In the genomic region with DNA sequence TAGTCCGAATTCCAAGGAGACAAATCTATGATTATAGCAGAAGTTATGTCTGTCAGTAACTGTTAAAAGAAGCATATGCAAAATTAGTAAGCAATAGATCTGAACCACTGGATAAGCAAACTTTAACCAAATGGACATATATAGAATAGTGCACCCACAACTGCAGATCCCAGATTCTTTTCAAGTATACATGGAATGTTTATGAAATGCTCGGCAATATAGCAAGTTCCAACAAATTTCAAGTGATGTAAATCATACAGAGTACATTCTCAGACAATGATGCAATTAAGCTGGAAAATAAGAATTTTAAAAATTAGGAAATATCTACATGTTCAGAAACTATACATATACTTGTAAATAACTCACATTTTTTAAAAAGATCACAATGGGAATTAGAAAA, we compare ENCODE assay signal across 16 cellular contexts. TPM values are rescaled to one million over a fixed set of nuclear protein-coding genes. Genes with fewer than 3 reads are reported as not detected.
DNase-seq lines count a peak whose midpoint lies in the region; ATAC-seq and TF ChIP-seq lines count a peak whose summit lies in the region.
"Had no signal": no experiment of that assay in that cellular context is flagged by ENCODE, and none has a peak within 500 bp of the region (broad histone marks: within the 10 kb centered on the region; RNA-seq: fewer than 3 reads in every experiment).

No MANE protein-coding gene starts in this region.

- peak; percentile 40 for DNase-seq in IMR-90
- DNase-seq in mammary epithelial cell = peak; percentile 61
- peak; percentile 65 for DNase-seq in fibroblast of villous mesenchyme (ENCODE audit: low read depth)
- DNase-seq in A172 (ENCODE audit: low spot score) = no peak
- no peak for DNase-seq in NCI-H82 treated with DMSO at 0.1 percent for 48 hours (lab: John Stamatoyannopoulos, UW; ENCODE audit: unreplicated experiment)
- DNase-seq in NCI-H1417 (lab: John Stamatoyannopoulos, UW) = no peak
- DNase-seq: DMS 273 treated with DMSO at 0.1 percent for 48 hours, Kasumi-1, NCI-H1417 treated with DMSO at 0.1 percent for 48 hours, NCI-H2029, NCI-H2171 treated with DMSO at 0.1 percent for 48 hours, NCI-H510A, Peyer's patch, SHP77 treated with DMSO at 0.1 percent for 48 hours had no signal

- no peak overlapping the region for H2AK9ac ChIP-seq in IMR-90 (replicated peaks; ENCODE audit: low read depth, low read length, poor library complexity)

- H3K14ac ChIP-seq in IMR-90 (replicated peaks; ENCODE audit: low read depth, low read length) = no peak overlapping the region

- BruUV-seq in IMR-90 (replicated peaks; lab: Mats Ljungman, UMichigan) (no TSS peak), mammary epithelial cell (replicated peaks; lab: Mats Ljungman, UMichigan) (no TSS peak)

- no peak overlapping the region for H3K23ac ChIP-seq in IMR-90 (ENCODE audit: low read depth, low read length)

- no peak overlapping the region for H4K5ac ChIP-seq in IMR-90 (ENCODE audit: low read depth, low read length)

- H3K56ac ChIP-seq in IMR-90 (ENCODE audit: extremely low read depth, insufficient read depth, low read length) = no peak overlapping the region

- H3K79me1 ChIP-seq in IMR-90 (ENCODE audit: low read depth in 1 of 2, low read length in 2 of 2) = no peaks in the 10 kb centered on the region

- H3K4ac ChIP-seq in IMR-90 (ENCODE audit: low read depth, low read length) = no peak overlapping the region

- CTCF ChIA-PET in IMR-90 (lab: Yijun Ruan, JAX) = no interaction called here
- CTCF ChIA-PET in mammary epithelial cell (lab: Charles Lee; ENCODE audit: low non-redundant PET) = interaction anchor here (0.7 kb wide), 1 partner anchor 38 kb away, joined by 4 read pairs; no protein-coding TSS in a partner anchor

- H2BK5ac ChIP-seq in IMR-90 (ENCODE audit: low read depth, low read length, poor library complexity, severe bottlenecking) = peak overlapping the region; percentile 67

- no peak overlapping the region for H2AK5ac ChIP-seq in IMR-90 (ENCODE audit: low read depth, low read length)

- H3K9me1 ChIP-seq in IMR-90 (ENCODE audit: insufficient read depth, low read length) = peaks cover 5% of the 10 kb centered on the region; the same call in 1 of the 2 replicates

- H3K27me3 ChIP-seq in IMR-90 (ENCODE audit: control insufficient read depth, insufficient read depth, low read length) = no peaks in the 10 kb centered on the region
- no peaks in the 10 kb centered on the region for H3K27me3 ChIP-seq in mammary epithelial cell (ENCODE audit: insufficient read depth, low read length)
- no peaks in the 10 kb centered on the region for H3K27me3 ChIP-seq in skeletal muscle satellite cell (ENCODE audit: control insufficient read depth, insufficient read depth, low read length)
- H3K27me3 ChIP-seq: BLaER1 treated with 17β-estradiol and CSF1 and Interleukin-3, amounts not matched to agents 10 nM and 100 nM; Peyer's patch had no signal

- intact Hi-C loops in IMR-90 (cut with micrococcal nuclease) (loop anchor here (1.0 kb wide), 1 partner anchor 17 kb away; no protein-coding TSS in a partner anchor), mammary epithelial cell (cut with micrococcal nuclease) (no loop called here)

- H4K20me1 ChIP-seq in IMR-90 (ENCODE audit: insufficient read depth, low read length) (no peaks in the 10 kb centered on the region), mammary epithelial cell (ENCODE audit: insufficient read depth, low read length) (no peaks in the 10 kb centered on the region)
- H4K20me1 ChIP-seq: BLaER1 treated with 17β-estradiol and CSF1 and Interleukin-3, amounts not matched to agents 10 nM and 100 nM had no signal

- no peak overlapping the region for H2BK120ac ChIP-seq in IMR-90 (ENCODE audit: low read depth, low read length)

- H2AFZ ChIP-seq in IMR-90 (replicated peaks; ENCODE audit: low read length, poor library complexity) (no peak overlapping the region), mammary epithelial cell (ENCODE audit: low read depth, low read length) (no peak overlapping the region)

- no peak overlapping the region for H3K4me3 ChIP-seq in IMR-90 (ENCODE audit: insufficient read depth, low read depth, low read length)
- peak overlapping the region in 1 of 3 experiments; percentile 5 for H3K4me3 ChIP-seq in mammary epithelial cell (replicated peaks in 1 of 3; ENCODE audit: insufficient read depth in 1 of 3, low read depth in 2 of 3, low read length in 3 of 3)
- H3K4me3 ChIP-seq in fibroblast of villous mesenchyme (ENCODE audit: low read depth, low read length) = no peak overlapping the region
- no peak overlapping the region for H3K4me3 ChIP-seq in skeletal muscle satellite cell (ENCODE audit: low read length)
- H3K4me3 ChIP-seq: BLaER1 treated with 17β-estradiol and CSF1 and Interleukin-3, amounts not matched to agents 10 nM and 100 nM; Peyer's patch had no signal

- H2BK15ac ChIP-seq in IMR-90 (ENCODE audit: low read depth, low read length) = no peak overlapping the region

- peak; percentile 68 for ATAC-seq in IMR-90 (ENCODE audit: low read depth)

- H3K18ac ChIP-seq in IMR-90 (ENCODE audit: low read depth, low read length) = no peak overlapping the region

- TF ChIP-seq POLR2A in IMR-90 (IDR thresholded peaks at IDR 0.05; ENCODE audit: low read depth, low read length) = no peak

- H3K4me2 ChIP-seq in IMR-90 (ENCODE audit: low read depth, low read length) (peak overlapping the region; percentile 29), mammary epithelial cell (ENCODE audit: insufficient read depth, low read depth, low read length) (peak overlapping the region; percentile 50), skeletal muscle satellite cell (ENCODE audit: low read length) (peak overlapping the region; percentile 19)
- H3K4me2 ChIP-seq: BLaER1 treated with 17β-estradiol and CSF1 and Interleukin-3, amounts not matched to agents 10 nM and 100 nM had no signal

- H3K9me3 ChIP-seq in IMR-90 (ENCODE audit: control insufficient read depth, insufficient read depth, low read length) (no peaks in the 10 kb centered on the region), mammary epithelial cell (replicated peaks; ENCODE audit: insufficient read depth, low read length) (no peaks in the 10 kb centered on the region), skeletal muscle satellite cell (replicated peaks; ENCODE audit: low read length) (no peaks in the 10 kb centered on the region)
- H3K9me3 ChIP-seq: Peyer's patch had no signal

- H3K36me3 ChIP-seq in IMR-90 (ENCODE audit: control insufficient read depth, insufficient read depth, low read length) (no peaks in the 10 kb centered on the region), mammary epithelial cell (ENCODE audit: insufficient read depth, low read length) (no peaks in the 10 kb centered on the region), skeletal muscle satellite cell (ENCODE audit: insufficient read depth, low read length) (no peaks in the 10 kb centered on the region)
- H3K36me3 ChIP-seq: BLaER1 treated with 17β-estradiol and CSF1 and Interleukin-3, amounts not matched to agents 10 nM and 100 nM; Peyer's patch had no signal

- H3K27ac ChIP-seq in IMR-90 (ENCODE audit: insufficient read depth, low read length) (no peak overlapping the region; the same call in 1 of the 2 replicates), mammary epithelial cell (ENCODE audit: insufficient read depth, low read depth, low read length) (peak overlapping the region; percentile 62)
- H3K27ac ChIP-seq: BLaER1 treated with 17β-estradiol and CSF1 and Interleukin-3, amounts not matched to agents 10 nM and 100 nM; Peyer's patch had no signal

- no CpG with 5 or more reads among the region's 2 CpGs for WGBS in IMR-90 (ENCODE audit: extremely low coverage in 2 of 2, insufficient read length in 1 of 2), 2 experiments
- WGBS in mammary epithelial cell (ENCODE audit: low coverage, missing lambda C conversion rate) = 11% methylated on average over 2 of the region's 2 CpGs

- no peak for TF ChIP-seq CTCF in IMR-90 (conservative IDR thresholded peaks at IDR 0.05; ENCODE audit: low read depth, low read length)
- no peak for TF ChIP-seq CTCF in mammary epithelial cell (conservative IDR thresholded peaks at IDR 0.05 in 1 of 2, IDR thresholded peaks at IDR 0.05 in 1 of 2; ENCODE audit: extremely low read depth in 1 of 2, insufficient read depth in 1 of 2, low read depth in 1 of 2, low read length in 2 of 2)
- TF ChIP-seq CTCF in fibroblast of villous mesenchyme (IDR thresholded peaks at IDR 0.05; ENCODE audit: insufficient read depth, low read depth, low read length) = no peak

- no peak overlapping the region for H2BK20ac ChIP-seq in IMR-90 (ENCODE audit: low read depth, low read length)

- POLR2A ChIA-PET in IMR-90 (lab: Charles Lee; ENCODE audit: unreplicated experiment) = no interaction called here

- dilution Hi-C loops in IMR-90 (cut with HindIII; ENCODE audit: low sequenced_read_pairs, unreplicated experiment) (no loop called here), mammary epithelial cell (cut with HindIII; ENCODE audit: low sequenced_read_pairs) (no loop called here)

- no peak overlapping the region for H3K9ac ChIP-seq in IMR-90 (ENCODE audit: low read depth, low read length)
- H3K9ac ChIP-seq in mammary epithelial cell (ENCODE audit: insufficient read depth, low read length) = no peak overlapping the region
- H3K9ac ChIP-seq in skeletal muscle satellite cell (ENCODE audit: low read depth, low read length) = no peak overlapping the region
- H3K9ac ChIP-seq: BLaER1 treated with 17β-estradiol and CSF1 and Interleukin-3, amounts not matched to agents 10 nM and 100 nM had no signal

- no peak overlapping the region for H4K8ac ChIP-seq in IMR-90 (ENCODE audit: low read depth in 2 of 2, low read length in 2 of 2)

- H3K4me1 ChIP-seq in IMR-90 (ENCODE audit: control insufficient read depth, insufficient read depth, low read length) = peaks cover 6% of the 10 kb centered on the region; the same call in 1 of the 2 replicates
- H3K4me1 ChIP-seq in mammary epithelial cell (ENCODE audit: insufficient read depth, low read length) = peaks cover 16% of the 10 kb centered on the region
- peaks cover 13% of the 10 kb centered on the region for H3K4me1 ChIP-seq in skeletal muscle satellite cell (ENCODE audit: control insufficient read depth, insufficient read depth, low read length)

- TF ChIP-seq RAD21 in IMR-90 (IDR thresholded peaks at IDR 0.05; ENCODE audit: low read length) = no peak

- in situ Hi-C loops in IMR-90 (cut with MboI; ENCODE audit: low sequenced_read_pairs) (no loop called here), mammary epithelial cell (cut with MboI; ENCODE audit: low sequenced_read_pairs in 2 of 2) (no loop called here)

- no peaks in the 10 kb centered on the region for H3K79me2 ChIP-seq in mammary epithelial cell (ENCODE audit: insufficient read depth, low read length)

- no peak overlapping the region for H4K91ac ChIP-seq in IMR-90 (ENCODE audit: insufficient read depth, low read depth, low read length)

RNA-seq across cellular contexts. Expression of gene HELZ, which starts 8.4 kb away (rescaled TPM):
- total RNA-seq in IMR-90 (2012; rRNA removed) (60.6 and 65.0 TPM in 2 replicates), mammary epithelial cell (10 to 100 TPM; 51.3 to 62.5 TPM), fibroblast of villous mesenchyme (53.1 and 89.8 TPM in 2 replicates)
- polyA plus RNA-seq in IMR-90 (2012; rRNA removed) (6.9 and 8.0 TPM in 2 replicates), mammary epithelial cell (11.9 TPM)
- polyA plus RNA-seq in IMR-90 (2012; cell fraction: cytosol; rRNA removed) = 1.6 and 1.7 TPM in 2 replicates
- 2.8 and 15.1 TPM in 2 replicates for polyA plus RNA-seq in IMR-90 (2012; cell fraction: nucleus; rRNA removed; ENCODE audit: low replicate concordance)
- 38.6 TPM for polyA minus RNA-seq in mammary epithelial cell
- total RNA-seq in skeletal muscle satellite cell (2012; rRNA removed) = 29.4 and 36.5 TPM in 2 replicates
- total RNA-seq in A172 (2014; rRNA removed; shearing (Covaris generic)) = 28.5 and 44.1 TPM in 2 replicates

Comparison
In these comparisons a context has a peak if more than half of its experiments do, and no peak if none do; other contexts are left out.
1. DNase-seq: peak in IMR-90 (single experiment), mammary epithelial cell (single experiment) and fibroblast of villous mesenchyme (single experiment); none in A172 (single experiment), NCI-H82 treated with DMSO at 0.1 percent for 48 hours (single experiment) and NCI-H1417 (0 of 3).
2. Peak in every context shown above with its lines, with median percentiles within 50 percentile points of each other: H3K4me2 ChIP-seq.